In genomic region chr7:134464496-134464895, GRCh38 we compare ENCODE assay signal across 28 cellular contexts.
"Had no signal": no experiment of that assay in that cellular context is flagged by ENCODE, and none has a peak within 500 bp of the region (broad histone marks: within the 10 kb centered on the region; RNA-seq: fewer than 3 reads in every experiment).

No MANE protein-coding gene starts in this region.

- DNase-seq: naive thymus-derived CD8-positive, alpha-beta T cell; nephron progenitor cell; nucleus accumbens; pancreas; psoas muscle; right cardiac atrium; spleen; stimulated activated CD4-positive, alpha-beta T cell treated with anti-CD3 and anti-CD28 coated beads, Interleukin-12 subunit alpha, Interleukin-12 subunit beta, amount 100 ng/mL, for 4 hours; stimulated activated CD4-positive, alpha-beta T cell treated with anti-CD3 and anti-CD28 coated beads, Interleukin-1b, Interleukin-23, amount 100 ng/mL, for 48 hours; stimulated activated CD4-positive, alpha-beta T cell treated with anti-CD3 and anti-CD28 coated beads, Interleukin-4, amount 100 ng/mL, for 1 hour; stimulated activated CD4-positive, alpha-beta T cell treated with anti-CD3 and anti-CD28 coated beads, Interleukin-4, amount 100 ng/mL, for 4 hours; stimulated activated CD8-positive, alpha-beta memory T cell treated with anti-CD3 and anti-CD28 coated beads, Interleukin-4, amount 100 ng/mL, for 48 hours; stimulated activated naive CD4-positive, alpha-beta T cell; stimulated activated naive CD8-positive, alpha-beta T cell treated with anti-CD3 and anti-CD28 coated beads, Interleukin-15, amount 100 ng/mL, for 72 hours; stimulated activated naive CD8-positive, alpha-beta T cell treated with anti-CD3 and anti-CD28 coated beads, Interleukin-15, Interleukin-2, amounts not matched to agents 100 U/mL and 50 U/mL, for 24 hours; substantia nigra; testis; tibial artery; transverse colon; upper lobe of right lung; uterus had no signal

- H3K9me3 ChIP-seq: neutrophil, pancreas, suprapubic skin, testis, upper lobe of right lung, uterus had no signal

- H3K4me2 ChIP-seq: smooth muscle cell had no signal

- H3K27me3 ChIP-seq: pancreas, spleen, suprapubic skin, testis, tibial artery, transverse colon, upper lobe of right lung, uterus had no signal

- H3K27ac ChIP-seq: neutrophil, pancreas, psoas muscle, skin epidermis, spleen, suprapubic skin, testis, tibial artery, transverse colon, upper lobe of right lung, uterus had no signal

- H3K4me3 ChIP-seq: pancreas, psoas muscle, skin epidermis, smooth muscle cell, spleen, suprapubic skin, testis, tibial artery, transverse colon, upper lobe of right lung, uterus had no signal

- H3K36me3 ChIP-seq: neutrophil, pancreas, spleen, suprapubic skin, tibial artery, transverse colon, upper lobe of right lung, uterus had no signal

- ATAC-seq: naive thymus-derived CD8-positive, alpha-beta T cell; natural killer cell treated with Interleukin-12 subunit alpha and Interleukin-12 subunit beta and Interleukin-15 and Interleukin-18, amount 100 ng/mL, for 72 hours; pancreas; psoas muscle; right cardiac atrium; sciatic nerve; stimulated activated memory B cell treated with anti-CD40 and anti-IgM and Interleukin-4, amounts not matched to agents 10 μg/mL and 1 μg/mL and 100 μg/mL, for 72 hours; stimulated activated naive CD8-positive, alpha-beta T cell treated with anti-CD3 and anti-CD28 coated beads, Interleukin-15, amount 100 ng/mL, for 72 hours; stimulated activated naive CD8-positive, alpha-beta T cell treated with anti-CD3 and anti-CD28 coated beads, Interleukin-15, Interleukin-2, amounts not matched to agents 100 U/mL and 50 U/mL, for 24 hours; upper lobe of right lung had no signal

- FAIRE-seq: pancreas had no signal
